22 cellular contexts compared by ENCODE assay signal in the genomic region with DNA sequence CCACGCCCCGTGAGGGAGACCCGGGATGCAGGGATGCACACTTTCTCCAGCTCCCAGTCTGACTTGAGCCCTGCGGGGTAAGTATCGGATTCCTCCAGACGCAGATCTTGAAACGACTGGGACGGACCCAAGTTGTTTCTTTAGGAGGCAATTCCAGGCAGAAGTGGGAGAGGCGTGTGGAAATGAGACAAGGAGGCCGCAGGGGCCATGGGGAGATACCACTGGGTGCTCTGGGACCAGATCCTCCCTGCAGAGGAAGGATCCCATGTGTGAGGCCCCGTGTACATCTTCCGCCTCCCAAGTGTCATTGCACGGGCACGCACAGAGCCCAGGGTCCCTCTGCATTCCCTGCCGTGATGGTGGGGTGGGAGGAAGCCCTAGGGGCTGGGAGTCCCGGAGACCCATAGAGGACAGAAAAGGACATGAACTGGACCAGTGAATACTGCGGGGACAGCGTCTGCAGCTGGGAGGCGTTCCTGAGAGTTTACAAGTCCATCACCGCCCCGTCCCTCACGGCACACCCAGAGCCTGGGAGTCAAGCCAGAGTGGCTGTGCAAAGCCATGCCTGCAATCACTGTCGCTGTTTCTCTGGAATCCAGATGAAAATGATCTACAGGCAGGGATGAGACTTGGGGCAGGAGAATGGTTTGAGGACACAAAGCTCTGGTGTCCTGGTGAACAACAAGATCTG.
"Had no signal": no experiment of that assay in that cellular context is flagged by ENCODE, and none has a peak within 500 bp of the region (broad histone marks: within the 10 kb centered on the region; RNA-seq: fewer than 3 reads in every experiment).

No MANE protein-coding gene starts in this region.

- H3K79me2 ChIP-seq: parathyroid adenoma had no signal

- H3K4me3 ChIP-seq: gastrocnemius medialis, right lobe of liver, stomach, suprapubic skin, transverse colon, uterus had no signal

- H3K4me1 ChIP-seq: gastrocnemius medialis, parathyroid adenoma, right lobe of liver, stomach, suprapubic skin, transverse colon, uterus had no signal

- H3K27me3 ChIP-seq: gastrocnemius medialis, right lobe of liver, suprapubic skin, transverse colon, uterus had no signal

- H3K36me3 ChIP-seq: gastrocnemius medialis, right lobe of liver, stomach, suprapubic skin, transverse colon, uterus had no signal

- H2AFZ ChIP-seq: parathyroid adenoma had no signal

- H3K9ac ChIP-seq: parathyroid adenoma had no signal

- ATAC-seq: activated CD4-positive, CD25-positive, alpha-beta regulatory T cell treated with anti-CD3 and anti-CD28 coated beads, Interleukin-2, amount 50 U/mL, for 24 hours; activated T-cell treated with anti-CD3 and anti-CD28 coated beads, Interleukin-2, amount 50 U/mL, for 72 hours; gastrocnemius medialis; right lobe of liver; stimulated activated effector memory CD8-positive, alpha-beta T cell treated with anti-CD3 and anti-CD28 coated beads, Interleukin-12 subunit alpha, Interleukin-12 subunit beta, amount 100 ng/mL, for 72 hours had no signal

- DNase-seq: activated CD4-positive, alpha-beta memory T cell treated with anti-CD3 and anti-CD28 coated beads, Interleukin-2, amount 10 ng/mL, durations not matched to agents 7 days and 5 days; activated CD4-positive, alpha-beta T cell treated with anti-CD3 and anti-CD28 coated beads, Interleukin-2, amount 10 ng/mL, durations not matched to agents 24 days and 14 days; activated effector memory CD4-positive, alpha-beta T cell treated with Interleukin-2 at 50 U/mL for 16 hours; activated naive CD4-positive, alpha-beta T cell treated with anti-CD3 and anti-CD28 coated beads, Interleukin-2, amount 10 ng/mL, durations not matched to agents 7 days and 5 days; activated T-cell treated with anti-CD3 and anti-CD28 coated beads, Interleukin-2, amount 50 U/mL, for 72 hours; aorta; caudate nucleus; effector CD8-positive, alpha-beta T cell; gastrocnemius medialis; hippocampal formation; mesenchymal stem cell; right lobe of liver; small intestine; stimulated activated CD4-positive, alpha-beta T cell treated with anti-CD3 and anti-CD28 coated beads, Interleukin-2, amount 100 ng/mL, for 24 hours; stomach; transverse colon; uterus had no signal

- H3K27ac ChIP-seq: gastrocnemius medialis, parathyroid adenoma, right lobe of liver, stomach, suprapubic skin, transverse colon, uterus, VCaP had no signal

- H3K9me3 ChIP-seq: gastrocnemius medialis, right lobe of liver, stomach, suprapubic skin, transverse colon, uterus had no signal
